Comparison of ENCODE assay signal across 10 cellular contexts in genomic region chr5:132283423-132284043, GRCh38. TPM values are rescaled to one million over a fixed set of nuclear protein-coding genes. Genes with fewer than 3 reads are reported as not detected.
A peak's percentile ranks its signal among the peaks of the same experiment; 100 is the strongest.
DNase-seq lines count a peak whose midpoint lies in the region; ATAC-seq and TF ChIP-seq lines count a peak whose summit lies in the region.
"Had no signal": no experiment of that assay in that cellular context is flagged by ENCODE, and none has a peak within 500 bp of the region (broad histone marks: within the 10 kb centered on the region; RNA-seq: fewer than 3 reads in every experiment).

No MANE protein-coding gene starts in this region.

- no peak overlapping the region for H3K27ac Mint-ChIP-seq in activated CD4-positive, alpha-beta memory T cell treated with anti-CD3 and anti-CD28 coated beads, Interleukin-2, amount 10 ng/mL, durations not matched to agents 7 days and 5 days

- peak; percentile 69 for DNase-seq in H7
- DNase-seq in RKO (ENCODE audit: low spot score): peak; percentile 53
- peak; percentile 65 for DNase-seq in fibroblast of gingiva (ENCODE audit: low read depth)
- DNase-seq in gastrocnemius medialis: no peak
- DNase-seq in stimulated activated CD4-positive, alpha-beta T cell treated with anti-CD3 and anti-CD28 coated beads, Interleukin-15, amount 100 ng/mL, for 24 hours: no peak
- no peak for DNase-seq in activated CD4-positive, alpha-beta memory T cell treated with anti-CD3 and anti-CD28 coated beads, Interleukin-2, amount 10 ng/mL, durations not matched to agents 7 days and 5 days
- DNase-seq: amygdala had no signal

- H3K4me3 Mint-ChIP-seq in activated CD4-positive, alpha-beta memory T cell treated with anti-CD3 and anti-CD28 coated beads, Interleukin-2, amount 10 ng/mL, durations not matched to agents 7 days and 5 days: no peak overlapping the region

- intact Hi-C loops in gastrocnemius medialis (cut with DNase I; ENCODE audit: low total_unique reads): no loop called here

- H3K27ac ChIP-seq in gastrocnemius medialis: no peak overlapping the region
- H3K27ac ChIP-seq: HL-60 had no signal

- H3K4me1 ChIP-seq in gastrocnemius medialis: no peaks in the 10 kb centered on the region

- H3K27me3 Mint-ChIP-seq in activated CD4-positive, alpha-beta memory T cell treated with anti-CD3 and anti-CD28 coated beads, Interleukin-2, amount 10 ng/mL, durations not matched to agents 7 days and 5 days: peaks cover 8% of the 10 kb centered on the region

- H3K9me3 ChIP-seq in gastrocnemius medialis: no peaks in the 10 kb centered on the region

- no peaks in the 10 kb centered on the region for H3K4me1 Mint-ChIP-seq in activated CD4-positive, alpha-beta memory T cell treated with anti-CD3 and anti-CD28 coated beads, Interleukin-2, amount 10 ng/mL, durations not matched to agents 7 days and 5 days

- H3K4me3 ChIP-seq in H7 (ENCODE audit: insufficient read depth, low read depth, low read length): no peak overlapping the region
- no peak overlapping the region for H3K4me3 ChIP-seq in gastrocnemius medialis

- POLR2A ChIA-PET in activated CD4-positive, alpha-beta memory T cell treated with anti-CD3 and anti-CD28 coated beads, Interleukin-2, amount 10 ng/mL, durations not matched to agents 7 days and 5 days (lab: Charles Lee): no interaction called here

- in situ Hi-C loops in gastrocnemius medialis (cut with MboI; ENCODE audit: low sequenced_read_pairs in 4 of 4): no loop called here

- no peaks in the 10 kb centered on the region for H3K27me3 ChIP-seq in H7 (ENCODE audit: control insufficient read depth, insufficient read depth, low read length)
- no peaks in the 10 kb centered on the region for H3K27me3 ChIP-seq in gastrocnemius medialis

- no peaks in the 10 kb centered on the region for H3K9me3 Mint-ChIP-seq in activated CD4-positive, alpha-beta memory T cell treated with anti-CD3 and anti-CD28 coated beads, Interleukin-2, amount 10 ng/mL, durations not matched to agents 7 days and 5 days

- H3K36me3 ChIP-seq in H7 (replicated peaks; ENCODE audit: control insufficient read depth, insufficient read depth, low read length) (no peaks in the 10 kb centered on the region), gastrocnemius medialis (no peaks in the 10 kb centered on the region)

- ATAC-seq in gastrocnemius medialis (no peak), HG03565 (IDR thresholded peaks at IDR 0.05; ENCODE audit: unreplicated experiment) (no peak), GM21786 (IDR thresholded peaks at IDR 0.05; ENCODE audit: unreplicated experiment) (no peak)

- H3K36me3 Mint-ChIP-seq in activated CD4-positive, alpha-beta memory T cell treated with anti-CD3 and anti-CD28 coated beads, Interleukin-2, amount 10 ng/mL, durations not matched to agents 7 days and 5 days (ENCODE audit: low read depth): no peaks in the 10 kb centered on the region

- CTCF ChIA-PET in activated CD4-positive, alpha-beta memory T cell treated with anti-CD3 and anti-CD28 coated beads, Interleukin-2, amount 10 ng/mL, durations not matched to agents 7 days and 5 days (lab: Charles Lee): no interaction called here

- no peak for TF ChIP-seq POLR2A in gastrocnemius medialis (IDR thresholded peaks at IDR 0.05)

- TF ChIP-seq CTCF in gastrocnemius medialis (IDR thresholded peaks at IDR 0.05 in 4 of 5, conservative IDR thresholded peaks at IDR 0.05 in 1 of 5): peak in 4 of 5 experiments; percentile 20 to 46 (median 41)

RNA-seq across cellular contexts. Expression of gene SLC22A4, which starts 10.7 kb away (rescaled TPM):
- total RNA-seq in H7 (2014; rRNA removed; shearing (Covaris generic)): 0.17 and 0.81 TPM in 2 replicates
- total RNA-seq in gastrocnemius medialis: 1 to 10 TPM; 5.4 to 6.7 (median 6.2) TPM
- total RNA-seq in activated CD4-positive, alpha-beta memory T cell treated with anti-CD3 and anti-CD28 coated beads, Interleukin-2, amount 10 ng/mL, durations not matched to agents 7 days and 5 days: under 1 TPM; 0.10 to 0.28 TPM

RNA-seq across cellular contexts. Expression of gene PDLIM4, which starts 26.0 kb away (rescaled TPM):
- total RNA-seq in H7 (2014; rRNA removed; shearing (Covaris generic)): 4.7 and 11.2 TPM in 2 replicates
- total RNA-seq in gastrocnemius medialis: 1 to 10 TPM in 3 of 4 donors, under 1 TPM in 1; 0.66 to 8.0 (median 5.3) TPM
- not detected for total RNA-seq in activated CD4-positive, alpha-beta memory T cell treated with anti-CD3 and anti-CD28 coated beads, Interleukin-2, amount 10 ng/mL, durations not matched to agents 7 days and 5 days

RNA-seq across cellular contexts. Expression of gene P4HA2, which starts 55.9 kb away (rescaled TPM):
- 5.4 and 8.4 TPM in 2 replicates for total RNA-seq in H7 (2014; rRNA removed; shearing (Covaris generic))
- total RNA-seq in gastrocnemius medialis: 10 to 100 TPM in 2 of 4 donors, 1 to 10 TPM in 2; 5.8 to 15.7 (median 10.3) TPM
- total RNA-seq in activated CD4-positive, alpha-beta memory T cell treated with anti-CD3 and anti-CD28 coated beads, Interleukin-2, amount 10 ng/mL, durations not matched to agents 7 days and 5 days: 10 to 100 TPM in 1 of 2 experiments, 1 to 10 TPM in 1; 9.7 to 10.5 TPM

Comparison
In these comparisons a context has a peak if more than half of its experiments do, and no peak if none do; other contexts are left out.
1. DNase-seq: peak in H7 (single experiment), RKO (single experiment) and fibroblast of gingiva (single experiment); none in gastrocnemius medialis (0 of 2), stimulated activated CD4-positive, alpha-beta T cell treated with anti-CD3 and anti-CD28 coated beads, Interleukin-15, amount 100 ng/mL, for 24 hours (single experiment) and activated CD4-positive, alpha-beta memory T cell treated with anti-CD3 and anti-CD28 coated beads, Interleukin-2, amount 10 ng/mL, durations not matched to agents 7 days and 5 days (single experiment).